14 cellular contexts compared by ENCODE assay signal in genomic region chr5:143986567-143987242, GRCh38.
A peak's percentile ranks its signal among the peaks of the same experiment; 100 is the strongest.
DNase-seq lines count a peak whose midpoint lies in the region; ATAC-seq, FAIRE-seq and TF ChIP-seq lines count a peak whose summit lies in the region.
"Had no signal": no experiment of that assay in that cellular context is flagged by ENCODE, and none has a peak within 500 bp of the region (broad histone marks: within the 10 kb centered on the region; RNA-seq: fewer than 3 reads in every experiment).

No MANE protein-coding gene starts in this region.

- no peak overlapping the region for H3K4ac ChIP-seq in H1 (replicated peaks; ENCODE audit: insufficient read length, low read depth, low read length)
- H3K4ac ChIP-seq in mesendoderm (ENCODE audit: low read depth, low read length): no peak overlapping the region

- no peak overlapping the region; the same call in 1 of the 2 replicates for H2AK5ac ChIP-seq in H1 (ENCODE audit: low read depth, low read length)
- H2AK5ac ChIP-seq in mesendoderm (ENCODE audit: low read length): no peak overlapping the region

- H3K9me3 ChIP-seq in H1 (ENCODE audit: insufficient read depth in 2 of 2, low read depth in 1 of 2, low read length in 1 of 2) (no peaks in the 10 kb centered on the region), lower lobe of right lung (no peaks in the 10 kb centered on the region)
- H3K9me3 ChIP-seq: BLaER1 had no signal

- H2AFZ ChIP-seq in H1 (ENCODE audit: low read length): peak overlapping the region; percentile 87; the same call in 1 of the 2 replicates

- no peak overlapping the region for H2BK15ac ChIP-seq in H1 (ENCODE audit: low read length)
- H2BK15ac ChIP-seq in mesendoderm (replicated peaks; ENCODE audit: low read depth): no peak overlapping the region

- DNase-seq in AG08395 (ENCODE audit: low spot score) (peak; percentile 68), M059J (ENCODE audit: low read depth) (peak; percentile 84), H1 (ENCODE audit: low read depth in 1 of 2, low spot score in 2 of 2) (no peak), mesendoderm (peak; percentile 26), NCI-H1048 (lab: John Stamatoyannopoulos, UW) (no peak), lower lobe of right lung (no peak)
- no peak for DNase-seq in activated CD8-positive, alpha-beta T cell treated with anti-CD3 and anti-CD28 coated beads for 36 hours
- DNase-seq: activated CD8-positive, alpha-beta memory T cell treated with anti-CD3 and anti-CD28 coated beads, Interleukin-2, amount 50 U/mL, for 48 hours; naive B cell; NCI-H2081; stimulated activated CD4-positive, alpha-beta T cell treated with anti-CD3 and anti-CD28 coated beads, Interleukin-12 subunit alpha, Interleukin-12 subunit beta, amount 100 ng/mL, for 4 hours had no signal

- no peaks in the 10 kb centered on the region; the same call in 1 of the 2 replicates for H3K23me2 ChIP-seq in H1 (ENCODE audit: low read depth, low read length)

- H3K4me1 ChIP-seq in H1 (replicated peaks in 1 of 4; ENCODE audit: control insufficient read depth in 3 of 4, insufficient read depth in 4 of 4, low read length in 3 of 4): peaks cover 0 to 4% (median 0%) of the 10 kb centered on the region in 4 experiments; a peak in 1 of 7 replicates
- no peaks in the 10 kb centered on the region for H3K4me1 ChIP-seq in mesendoderm (ENCODE audit: control insufficient read depth, low read depth, low read length)
- no peaks in the 10 kb centered on the region for H3K4me1 ChIP-seq in lower lobe of right lung

- no peak overlapping the region for H3K14ac ChIP-seq in H1 (ENCODE audit: insufficient read length)

- H3K56ac ChIP-seq in H1 (replicated peaks; ENCODE audit: insufficient read length, low read depth, low read length) (no peak overlapping the region), mesendoderm (ENCODE audit: low read length) (no peak overlapping the region)

- TF ChIP-seq EP300 in H1 (IDR thresholded peaks at IDR 0.05; ENCODE audit: borderline replicate concordance in 1 of 2, low read depth in 2 of 2, low read length in 2 of 2): no peak

- H2BK5ac ChIP-seq in H1 (ENCODE audit: low read depth, low read length) (no peak overlapping the region), mesendoderm (ENCODE audit: low read length) (no peak overlapping the region)

- TF ChIP-seq POLR2A in H1 (IDR thresholded peaks at IDR 0.05; ENCODE audit: control extremely low read depth in 1 of 2, low read depth in 2 of 2, low read length in 2 of 2): no peak

- no peak overlapping the region for H3K27ac Mint-ChIP-seq in activated CD8-positive, alpha-beta T cell treated with anti-CD3 and anti-CD28 coated beads for 36 hours

- H3K4me2 ChIP-seq in H1 (ENCODE audit: insufficient read depth in 1 of 2, low read depth in 2 of 2, low read length in 2 of 2) (no peak overlapping the region), mesendoderm (ENCODE audit: low read length) (no peak overlapping the region)
- H3K4me2 ChIP-seq: BLaER1 had no signal

- H3K18ac ChIP-seq in H1 (ENCODE audit: extremely low read depth, low read length) (no peak overlapping the region), mesendoderm (ENCODE audit: low read length) (no peak overlapping the region)

- H4K5ac ChIP-seq in H1 (ENCODE audit: insufficient read length, low read depth, low read length): no peak overlapping the region
- no peak overlapping the region for H4K5ac ChIP-seq in mesendoderm (ENCODE audit: low read length)

- FAIRE-seq in H1 (lab: Jason Lieb, UNC): no peak
- FAIRE-seq: HepG2 had no signal

- no peak for TF ChIP-seq RAD21 in H1 (IDR thresholded peaks at IDR 0.05 in 1 of 2, conservative IDR thresholded peaks at IDR 0.05 in 1 of 2; ENCODE audit: low read depth in 2 of 2, low read length in 2 of 2)

- no peaks in the 10 kb centered on the region for H3K79me2 ChIP-seq in H1 (ENCODE audit: control insufficient read depth in 1 of 2, insufficient read depth in 2 of 2, low read length in 2 of 2)
- no peaks in the 10 kb centered on the region for H3K79me2 ChIP-seq in mesendoderm (ENCODE audit: control insufficient read depth, insufficient read depth, low read length)

- no peak overlapping the region for H3K4me3 Mint-ChIP-seq in activated CD8-positive, alpha-beta T cell treated with anti-CD3 and anti-CD28 coated beads for 36 hours
- H3K4me3 Mint-ChIP-seq: naive B cell had no signal

- H3K23ac ChIP-seq in H1 (ENCODE audit: insufficient read length): no peak overlapping the region
- no peak overlapping the region for H3K23ac ChIP-seq in mesendoderm (ENCODE audit: low read length)

- POLR2A ChIA-PET in H1 (lab: Charles Lee; ENCODE audit: partially characterized antibody): no interaction called here
- POLR2A ChIA-PET in activated CD8-positive, alpha-beta T cell treated with anti-CD3 and anti-CD28 coated beads for 36 hours (lab: Charles Lee): no interaction called here

- H3K9ac ChIP-seq in H1 (replicated peaks in 1 of 4; ENCODE audit: extremely low read depth in 1 of 4, low read depth in 3 of 4, low read length in 3 of 4): no peak overlapping the region
- no peak overlapping the region for H3K9ac ChIP-seq in mesendoderm (ENCODE audit: low read length)
- H3K9ac ChIP-seq: BLaER1 had no signal

- H3K27me3 Mint-ChIP-seq in activated CD8-positive, alpha-beta T cell treated with anti-CD3 and anti-CD28 coated beads for 36 hours: peaks cover 3% of the 10 kb centered on the region

- TF ChIP-seq CTCF in H1 (IDR thresholded peaks at IDR 0.05; ENCODE audit: control extremely low read depth in 1 of 3, insufficient read depth in 1 of 3, low read depth in 1 of 3, low read length in 3 of 3) (no peak), lower lobe of right lung (IDR thresholded peaks at IDR 0.05) (no peak)
- TF ChIP-seq CTCF in activated CD8-positive, alpha-beta T cell treated with anti-CD3 and anti-CD28 coated beads for 36 hours (IDR thresholded peaks at IDR 0.05): no peak

- H2BK20ac ChIP-seq in H1 (ENCODE audit: low read length): no peak overlapping the region

- H3K27ac ChIP-seq in H1 (ENCODE audit: low read depth, low read length) (no peak overlapping the region), mesendoderm (ENCODE audit: low read depth, low read length) (no peak overlapping the region), lower lobe of right lung (no peak overlapping the region)
- H3K27ac ChIP-seq: BLaER1 had no signal

- H2BK12ac ChIP-seq in H1 (ENCODE audit: low read depth, low read length): no peak overlapping the region

- no peak overlapping the region for H3K4me3 ChIP-seq in H1 (ENCODE audit: extremely low read depth in 1 of 4, insufficient read depth in 2 of 4, low read depth in 3 of 4, low read length in 4 of 4)
- H3K4me3 ChIP-seq in mesendoderm (ENCODE audit: low read length): no peak overlapping the region
- no peak overlapping the region for H3K4me3 ChIP-seq in lower lobe of right lung
- H3K4me3 ChIP-seq: BLaER1 had no signal

- H3K36me3 Mint-ChIP-seq in activated CD8-positive, alpha-beta T cell treated with anti-CD3 and anti-CD28 coated beads for 36 hours (ENCODE audit: low read depth): no peaks in the 10 kb centered on the region
- H3K36me3 Mint-ChIP-seq: naive B cell had no signal

- WGBS in H1 (ENCODE audit: extremely low coverage in 1 of 2, insufficient coverage in 1 of 2, insufficient read length in 1 of 2, insufficient replicate concordance in 2 of 2, low coverage in 1 of 2, low lambda C conversion rate in 2 of 2, missing lambda C conversion rate in 1 of 2), 2 experiments: 85% methylated on average over 6 of the region's 6 CpGs; no CpG with 5 or more reads in 1 of the 2 experiments
- WGBS in mesendoderm (ENCODE audit: extremely low coverage, insufficient coverage, low lambda C conversion rate): no CpG with 5 or more reads among the region's 6 CpGs

- no peak overlapping the region for H4K8ac ChIP-seq in H1 (ENCODE audit: extremely low read depth, insufficient read depth, low read length)
- no peak overlapping the region for H4K8ac ChIP-seq in mesendoderm (ENCODE audit: low read depth, low read length)

- H3K27me3 ChIP-seq in H1 (replicated peaks in 1 of 4; ENCODE audit: control insufficient read depth in 3 of 4, extremely low read depth in 1 of 4, insufficient read depth in 3 of 4, low read length in 3 of 4) (no peaks in the 10 kb centered on the region), mesendoderm (ENCODE audit: insufficient read depth, low read length, poor library complexity) (no peaks in the 10 kb centered on the region), lower lobe of right lung (ENCODE audit: low read depth) (no peaks in the 10 kb centered on the region)
- H3K27me3 ChIP-seq: BLaER1 had no signal

- CTCF ChIA-PET in H1 (lab: Charles Lee; ENCODE audit: partially characterized antibody): no interaction called here
- CTCF ChIA-PET in activated CD8-positive, alpha-beta T cell treated with anti-CD3 and anti-CD28 coated beads for 36 hours (lab: Charles Lee): no interaction called here

- intact Hi-C loops in activated CD8-positive, alpha-beta T cell treated with anti-CD3 and anti-CD28 coated beads for 36 hours (cut with micrococcal nuclease): no loop called here
- intact Hi-C loops in lower lobe of right lung (cut with DNase I): no loop called here

- H3K9me3 Mint-ChIP-seq in activated CD8-positive, alpha-beta T cell treated with anti-CD3 and anti-CD28 coated beads for 36 hours: no peaks in the 10 kb centered on the region

- H3K79me1 ChIP-seq in H1 (ENCODE audit: low read depth, low read length): no peaks in the 10 kb centered on the region
- H3K79me1 ChIP-seq in mesendoderm (ENCODE audit: low read length): no peaks in the 10 kb centered on the region

- H2BK120ac ChIP-seq in H1 (replicated peaks; ENCODE audit: low read depth, low read length): no peak overlapping the region
- no peak overlapping the region for H2BK120ac ChIP-seq in mesendoderm (ENCODE audit: low read depth, low read length)

- no peak overlapping the region for H4K91ac ChIP-seq in H1 (replicated peaks; ENCODE audit: insufficient read length, low read length)

- H4K20me1 ChIP-seq in H1 (replicated peaks in 1 of 2; ENCODE audit: control insufficient read depth in 1 of 2, insufficient read depth in 2 of 2, low read length in 2 of 2): no peaks in the 10 kb centered on the region
- H4K20me1 ChIP-seq: BLaER1 had no signal

- no peak for ATAC-seq in GM18867 (IDR thresholded peaks at IDR 0.05; ENCODE audit: unreplicated experiment)
- ATAC-seq in activated CD8-positive, alpha-beta T cell treated with anti-CD3 and anti-CD28 coated beads for 36 hours: no peak
- ATAC-seq in lower lobe of right lung: no peak
- ATAC-seq: HepG2 had no signal

- peaks cover 6% of the 10 kb centered on the region for H3K4me1 Mint-ChIP-seq in activated CD8-positive, alpha-beta T cell treated with anti-CD3 and anti-CD28 coated beads for 36 hours (ENCODE audit: low read depth)
- H3K4me1 Mint-ChIP-seq: naive B cell had no signal

- H3K36me3 ChIP-seq in H1 (ENCODE audit: control insufficient read depth in 2 of 4, insufficient read depth in 4 of 4, low read length in 3 of 4): no peaks in the 10 kb centered on the region
- H3K36me3 ChIP-seq in mesendoderm (ENCODE audit: control insufficient read depth, insufficient read depth, low read length): no peaks in the 10 kb centered on the region
- no peaks in the 10 kb centered on the region for H3K36me3 ChIP-seq in lower lobe of right lung
- H3K36me3 ChIP-seq: BLaER1 had no signal

TF ChIP-seq in H1, 55 proteins besides CTCF, POLR2A, EP300 and RAD21:
- TF ChIP-seq CTBP2 (IDR thresholded peaks at IDR 0.05; ENCODE audit: borderline replicate concordance, insufficient read depth, insufficient read length, low read length) (no peak), SUZ12 (IDR thresholded peaks at IDR 0.05; ENCODE audit: low read length) (no peak)

Comparison
In these comparisons a context has a peak if more than half of its experiments do, and no peak if none do; other contexts are left out.
1. DNase-seq: peak in AG08395 (single experiment), M059J (single experiment) and mesendoderm (single experiment); none in H1 (0 of 2), NCI-H1048 (single experiment), activated CD8-positive, alpha-beta T cell treated with anti-CD3 and anti-CD28 coated beads for 36 hours (single experiment) and lower lobe of right lung (single experiment).